ENCODE assay signal across 2 cellular contexts in the genomic region with DNA sequence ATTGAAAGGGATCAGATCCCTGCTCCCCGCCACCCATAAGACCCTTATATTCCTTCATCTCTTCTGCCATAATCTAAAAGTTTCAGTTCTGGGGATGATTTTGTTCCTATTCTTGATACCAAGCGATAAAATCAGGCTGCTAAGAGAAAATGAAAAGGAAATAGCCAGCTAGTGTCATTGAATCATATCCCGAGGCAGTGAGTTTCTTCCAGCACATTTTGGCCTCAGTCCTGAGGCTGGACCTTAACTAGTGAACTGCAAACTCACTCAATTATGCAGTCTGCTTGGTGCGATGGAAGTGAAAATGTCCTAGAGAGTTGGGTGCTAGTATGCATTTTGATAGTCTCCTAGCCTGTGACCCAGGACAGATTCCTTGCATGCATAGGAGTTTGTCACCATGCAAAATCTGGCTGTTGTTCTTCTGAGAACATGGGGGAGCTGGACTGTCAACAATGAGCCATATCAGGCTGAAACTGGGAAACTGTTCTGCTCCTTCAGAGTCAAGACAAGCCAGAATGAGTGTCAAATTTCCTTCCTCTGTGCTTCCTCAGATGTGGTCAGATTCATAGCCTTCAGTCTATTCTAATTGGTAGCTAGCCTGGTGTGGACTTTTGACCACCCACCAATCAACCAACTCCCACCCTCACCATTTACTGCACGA.
TF ChIP-seq lines count a peak whose summit lies in the region.

No MANE protein-coding gene starts in this region.

TF ChIP-seq in GM23338, 12 proteins besides CTCF, POLR2A, EP300 and RAD21 (continued from another document):
- TF ChIP-seq, protein P1, sequence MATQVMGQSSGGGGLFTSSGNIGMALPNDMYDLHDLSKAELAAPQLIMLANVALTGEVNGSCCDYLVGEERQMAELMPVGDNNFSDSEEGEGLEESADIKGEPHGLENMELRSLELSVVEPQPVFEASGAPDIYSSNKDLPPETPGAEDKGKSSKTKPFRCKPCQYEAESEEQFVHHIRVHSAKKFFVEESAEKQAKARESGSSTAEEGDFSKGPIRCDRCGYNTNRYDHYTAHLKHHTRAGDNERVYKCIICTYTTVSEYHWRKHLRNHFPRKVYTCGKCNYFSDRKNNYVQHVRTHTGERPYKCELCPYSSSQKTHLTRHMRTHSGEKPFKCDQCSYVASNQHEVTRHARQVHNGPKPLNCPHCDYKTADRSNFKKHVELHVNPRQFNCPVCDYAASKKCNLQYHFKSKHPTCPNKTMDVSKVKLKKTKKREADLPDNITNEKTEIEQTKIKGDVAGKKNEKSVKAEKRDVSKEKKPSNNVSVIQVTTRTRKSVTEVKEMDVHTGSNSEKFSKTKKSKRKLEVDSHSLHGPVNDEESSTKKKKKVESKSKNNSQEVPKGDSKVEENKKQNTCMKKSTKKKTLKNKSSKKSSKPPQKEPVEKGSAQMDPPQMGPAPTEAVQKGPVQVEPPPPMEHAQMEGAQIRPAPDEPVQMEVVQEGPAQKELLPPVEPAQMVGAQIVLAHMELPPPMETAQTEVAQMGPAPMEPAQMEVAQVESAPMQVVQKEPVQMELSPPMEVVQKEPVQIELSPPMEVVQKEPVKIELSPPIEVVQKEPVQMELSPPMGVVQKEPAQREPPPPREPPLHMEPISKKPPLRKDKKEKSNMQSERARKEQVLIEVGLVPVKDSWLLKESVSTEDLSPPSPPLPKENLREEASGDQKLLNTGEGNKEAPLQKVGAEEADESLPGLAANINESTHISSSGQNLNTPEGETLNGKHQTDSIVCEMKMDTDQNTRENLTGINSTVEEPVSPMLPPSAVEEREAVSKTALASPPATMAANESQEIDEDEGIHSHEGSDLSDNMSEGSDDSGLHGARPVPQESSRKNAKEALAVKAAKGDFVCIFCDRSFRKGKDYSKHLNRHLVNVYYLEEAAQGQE (IDR thresholded peaks at IDR 0.05; ENCODE audit: unreplicated experiment): no peak
- TF ChIP-seq ZNF114 (CRISPR knock-in tag; IDR thresholded peaks at IDR 0.05) (no peak), EZH2 (IDR thresholded peaks at IDR 0.05; ENCODE audit: low read depth, unreplicated experiment) (no peak), NANOG (IDR thresholded peaks at IDR 0.05; ENCODE audit: borderline replicate concordance) (no peak), EZH2phosphoT487 (IDR thresholded peaks at IDR 0.05; ENCODE audit: unreplicated experiment) (no peak)
- TF ChIP-seq, protein P2, sequence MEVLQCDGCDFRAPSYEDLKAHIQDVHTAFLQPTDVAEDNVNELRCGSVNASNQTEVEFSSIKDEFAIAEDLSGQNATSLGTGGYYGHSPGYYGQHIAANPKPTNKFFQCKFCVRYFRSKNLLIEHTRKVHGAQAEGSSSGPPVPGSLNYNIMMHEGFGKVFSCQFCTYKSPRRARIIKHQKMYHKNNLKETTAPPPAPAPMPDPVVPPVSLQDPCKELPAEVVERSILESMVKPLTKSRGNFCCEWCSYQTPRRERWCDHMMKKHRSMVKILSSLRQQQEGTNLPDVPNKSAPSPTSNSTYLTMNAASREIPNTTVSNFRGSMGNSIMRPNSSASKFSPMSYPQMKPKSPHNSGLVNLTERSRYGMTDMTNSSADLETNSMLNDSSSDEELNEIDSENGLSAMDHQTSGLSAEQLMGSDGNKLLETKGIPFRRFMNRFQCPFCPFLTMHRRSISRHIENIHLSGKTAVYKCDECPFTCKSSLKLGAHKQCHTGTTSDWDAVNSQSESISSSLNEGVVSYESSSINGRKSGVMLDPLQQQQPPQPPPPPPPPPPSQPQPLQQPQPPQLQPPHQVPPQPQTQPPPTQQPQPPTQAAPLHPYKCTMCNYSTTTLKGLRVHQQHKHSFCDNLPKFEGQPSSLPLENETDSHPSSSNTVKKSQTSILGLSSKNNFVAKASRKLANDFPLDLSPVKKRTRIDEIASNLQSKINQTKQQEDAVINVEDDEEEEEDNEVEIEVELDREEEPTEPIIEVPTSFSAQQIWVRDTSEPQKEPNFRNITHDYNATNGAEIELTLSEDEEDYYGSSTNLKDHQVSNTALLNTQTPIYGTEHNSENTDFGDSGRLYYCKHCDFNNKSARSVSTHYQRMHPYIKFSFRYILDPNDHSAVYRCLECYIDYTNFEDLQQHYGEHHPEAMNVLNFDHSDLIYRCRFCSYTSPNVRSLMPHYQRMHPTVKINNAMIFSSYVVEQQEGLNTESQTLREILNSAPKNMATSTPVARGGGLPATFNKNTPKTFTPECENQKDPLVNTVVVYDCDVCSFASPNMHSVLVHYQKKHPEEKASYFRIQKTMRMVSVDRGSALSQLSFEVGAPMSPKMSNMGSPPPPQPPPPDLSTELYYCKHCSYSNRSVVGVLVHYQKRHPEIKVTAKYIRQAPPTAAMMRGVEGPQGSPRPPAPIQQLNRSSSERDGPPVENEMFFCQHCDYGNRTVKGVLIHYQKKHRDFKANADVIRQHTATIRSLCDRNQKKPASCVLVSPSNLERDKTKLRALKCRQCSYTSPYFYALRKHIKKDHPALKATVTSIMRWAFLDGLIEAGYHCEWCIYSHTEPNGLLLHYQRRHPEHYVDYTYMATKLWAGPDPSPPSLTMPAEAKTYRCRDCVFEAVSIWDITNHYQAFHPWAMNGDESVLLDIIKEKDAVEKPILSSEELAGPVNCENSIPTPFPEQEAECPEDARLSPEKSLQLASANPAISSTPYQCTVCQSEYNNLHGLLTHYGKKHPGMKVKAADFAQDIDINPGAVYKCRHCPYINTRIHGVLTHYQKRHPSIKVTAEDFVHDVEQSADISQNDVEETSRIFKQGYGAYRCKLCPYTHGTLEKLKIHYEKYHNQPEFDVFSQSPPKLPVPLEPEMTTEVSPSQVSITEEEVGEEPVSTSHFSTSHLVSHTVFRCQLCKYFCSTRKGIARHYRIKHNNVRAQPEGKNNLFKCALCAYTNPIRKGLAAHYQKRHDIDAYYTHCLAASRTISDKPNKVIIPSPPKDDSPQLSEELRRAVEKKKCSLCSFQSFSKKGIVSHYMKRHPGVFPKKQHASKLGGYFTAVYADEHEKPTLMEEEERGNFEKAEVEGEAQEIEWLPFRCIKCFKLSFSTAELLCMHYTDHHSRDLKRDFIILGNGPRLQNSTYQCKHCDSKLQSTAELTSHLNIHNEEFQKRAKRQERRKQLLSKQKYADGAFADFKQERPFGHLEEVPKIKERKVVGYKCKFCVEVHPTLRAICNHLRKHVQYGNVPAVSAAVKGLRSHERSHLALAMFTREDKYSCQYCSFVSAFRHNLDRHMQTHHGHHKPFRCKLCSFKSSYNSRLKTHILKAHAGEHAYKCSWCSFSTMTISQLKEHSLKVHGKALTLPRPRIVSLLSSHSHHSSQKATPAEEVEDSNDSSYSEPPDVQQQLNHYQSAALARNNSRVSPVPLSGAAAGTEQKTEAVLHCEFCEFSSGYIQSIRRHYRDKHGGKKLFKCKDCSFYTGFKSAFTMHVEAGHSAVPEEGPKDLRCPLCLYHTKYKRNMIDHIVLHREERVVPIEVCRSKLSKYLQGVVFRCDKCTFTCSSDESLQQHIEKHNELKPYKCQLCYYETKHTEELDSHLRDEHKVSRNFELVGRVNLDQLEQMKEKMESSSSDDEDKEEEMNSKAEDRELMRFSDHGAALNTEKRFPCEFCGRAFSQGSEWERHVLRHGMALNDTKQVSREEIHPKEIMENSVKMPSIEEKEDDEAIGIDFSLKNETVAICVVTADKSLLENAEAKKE (CRISPR knock-in tag; IDR thresholded peaks at IDR 0.05): no peak

TF ChIP-seq in SK-N-SH treated with all-trans-retinoic acid at 6 μM for 48 hours, 23 proteins besides CTCF, POLR2A, EP300 and RAD21 (continued from another document):
- TF ChIP-seq, protein P3, sequence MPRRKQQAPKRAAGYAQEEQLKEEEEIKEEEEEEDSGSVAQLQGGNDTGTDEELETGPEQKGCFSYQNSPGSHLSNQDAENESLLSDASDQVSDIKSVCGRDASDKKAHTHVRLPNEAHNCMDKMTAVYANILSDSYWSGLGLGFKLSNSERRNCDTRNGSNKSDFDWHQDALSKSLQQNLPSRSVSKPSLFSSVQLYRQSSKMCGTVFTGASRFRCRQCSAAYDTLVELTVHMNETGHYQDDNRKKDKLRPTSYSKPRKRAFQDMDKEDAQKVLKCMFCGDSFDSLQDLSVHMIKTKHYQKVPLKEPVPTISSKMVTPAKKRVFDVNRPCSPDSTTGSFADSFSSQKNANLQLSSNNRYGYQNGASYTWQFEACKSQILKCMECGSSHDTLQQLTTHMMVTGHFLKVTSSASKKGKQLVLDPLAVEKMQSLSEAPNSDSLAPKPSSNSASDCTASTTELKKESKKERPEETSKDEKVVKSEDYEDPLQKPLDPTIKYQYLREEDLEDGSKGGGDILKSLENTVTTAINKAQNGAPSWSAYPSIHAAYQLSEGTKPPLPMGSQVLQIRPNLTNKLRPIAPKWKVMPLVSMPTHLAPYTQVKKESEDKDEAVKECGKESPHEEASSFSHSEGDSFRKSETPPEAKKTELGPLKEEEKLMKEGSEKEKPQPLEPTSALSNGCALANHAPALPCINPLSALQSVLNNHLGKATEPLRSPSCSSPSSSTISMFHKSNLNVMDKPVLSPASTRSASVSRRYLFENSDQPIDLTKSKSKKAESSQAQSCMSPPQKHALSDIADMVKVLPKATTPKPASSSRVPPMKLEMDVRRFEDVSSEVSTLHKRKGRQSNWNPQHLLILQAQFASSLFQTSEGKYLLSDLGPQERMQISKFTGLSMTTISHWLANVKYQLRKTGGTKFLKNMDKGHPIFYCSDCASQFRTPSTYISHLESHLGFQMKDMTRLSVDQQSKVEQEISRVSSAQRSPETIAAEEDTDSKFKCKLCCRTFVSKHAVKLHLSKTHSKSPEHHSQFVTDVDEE (CRISPR knock-in tag; IDR thresholded peaks at IDR 0.05): no peak
- TF ChIP-seq, protein P4, sequence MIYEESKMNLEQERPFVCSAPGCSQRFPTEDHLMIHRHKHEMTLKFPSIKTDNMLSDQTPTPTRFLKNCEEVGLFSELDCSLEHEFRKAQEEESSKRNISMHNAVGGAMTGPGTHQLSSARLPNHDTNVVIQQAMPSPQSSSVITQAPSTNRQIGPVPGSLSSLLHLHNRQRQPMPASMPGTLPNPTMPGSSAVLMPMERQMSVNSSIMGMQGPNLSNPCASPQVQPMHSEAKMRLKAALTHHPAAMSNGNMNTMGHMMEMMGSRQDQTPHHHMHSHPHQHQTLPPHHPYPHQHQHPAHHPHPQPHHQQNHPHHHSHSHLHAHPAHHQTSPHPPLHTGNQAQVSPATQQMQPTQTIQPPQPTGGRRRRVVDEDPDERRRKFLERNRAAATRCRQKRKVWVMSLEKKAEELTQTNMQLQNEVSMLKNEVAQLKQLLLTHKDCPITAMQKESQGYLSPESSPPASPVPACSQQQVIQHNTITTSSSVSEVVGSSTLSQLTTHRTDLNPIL (CRISPR knock-in tag; IDR thresholded peaks at IDR 0.05; ENCODE audit: low read depth): no peak
- no peak for TF ChIP-seq ZNF70 (CRISPR knock-in tag; IDR thresholded peaks at IDR 0.05)
- no peak for TF ChIP-seq ZFP3 (CRISPR knock-in tag; IDR thresholded peaks at IDR 0.05)
- TF ChIP-seq ARNTL (CRISPR knock-in tag; IDR thresholded peaks at IDR 0.05; ENCODE audit: borderline replicate concordance, low read depth): no peak
- no peak for TF ChIP-seq ESRRG (CRISPR knock-in tag; IDR thresholded peaks at IDR 0.05)
- TF ChIP-seq TOX (CRISPR knock-in tag; IDR thresholded peaks at IDR 0.05; ENCODE audit: borderline replicate concordance): no peak
- no peak for TF ChIP-seq RARB (CRISPR knock-in tag; IDR thresholded peaks at IDR 0.05)
- TF ChIP-seq BACH2 (CRISPR knock-in tag; IDR thresholded peaks at IDR 0.05; ENCODE audit: borderline replicate concordance): no peak
- no peak for TF ChIP-seq ZNF8 (CRISPR knock-in tag; IDR thresholded peaks at IDR 0.05)
- no peak for TF ChIP-seq PPARA (CRISPR knock-in tag; IDR thresholded peaks at IDR 0.05; ENCODE audit: borderline replicate concordance)
- TF ChIP-seq, protein P5, sequence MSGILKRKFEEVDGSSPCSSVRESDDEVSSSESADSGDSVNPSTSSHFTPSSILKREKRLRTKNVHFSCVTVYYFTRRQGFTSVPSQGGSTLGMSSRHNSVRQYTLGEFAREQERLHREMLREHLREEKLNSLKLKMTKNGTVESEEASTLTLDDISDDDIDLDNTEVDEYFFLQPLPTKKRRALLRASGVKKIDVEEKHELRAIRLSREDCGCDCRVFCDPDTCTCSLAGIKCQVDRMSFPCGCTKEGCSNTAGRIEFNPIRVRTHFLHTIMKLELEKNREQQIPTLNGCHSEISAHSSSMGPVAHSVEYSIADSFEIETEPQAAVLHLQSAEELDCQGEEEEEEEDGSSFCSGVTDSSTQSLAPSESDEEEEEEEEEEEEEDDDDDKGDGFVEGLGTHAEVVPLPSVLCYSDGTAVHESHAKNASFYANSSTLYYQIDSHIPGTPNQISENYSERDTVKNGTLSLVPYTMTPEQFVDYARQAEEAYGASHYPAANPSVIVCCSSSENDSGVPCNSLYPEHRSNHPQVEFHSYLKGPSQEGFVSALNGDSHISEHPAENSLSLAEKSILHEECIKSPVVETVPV (CRISPR knock-in tag; IDR thresholded peaks at IDR 0.05): no peak
- TF ChIP-seq OSR1 (CRISPR knock-in tag; IDR thresholded peaks at IDR 0.05): no peak
- no peak for TF ChIP-seq ZFP30 (CRISPR knock-in tag; IDR thresholded peaks at IDR 0.05)
- TF ChIP-seq GLIS3 (CRISPR knock-in tag; IDR thresholded peaks at IDR 0.05): no peak
- TF ChIP-seq, protein P6, sequence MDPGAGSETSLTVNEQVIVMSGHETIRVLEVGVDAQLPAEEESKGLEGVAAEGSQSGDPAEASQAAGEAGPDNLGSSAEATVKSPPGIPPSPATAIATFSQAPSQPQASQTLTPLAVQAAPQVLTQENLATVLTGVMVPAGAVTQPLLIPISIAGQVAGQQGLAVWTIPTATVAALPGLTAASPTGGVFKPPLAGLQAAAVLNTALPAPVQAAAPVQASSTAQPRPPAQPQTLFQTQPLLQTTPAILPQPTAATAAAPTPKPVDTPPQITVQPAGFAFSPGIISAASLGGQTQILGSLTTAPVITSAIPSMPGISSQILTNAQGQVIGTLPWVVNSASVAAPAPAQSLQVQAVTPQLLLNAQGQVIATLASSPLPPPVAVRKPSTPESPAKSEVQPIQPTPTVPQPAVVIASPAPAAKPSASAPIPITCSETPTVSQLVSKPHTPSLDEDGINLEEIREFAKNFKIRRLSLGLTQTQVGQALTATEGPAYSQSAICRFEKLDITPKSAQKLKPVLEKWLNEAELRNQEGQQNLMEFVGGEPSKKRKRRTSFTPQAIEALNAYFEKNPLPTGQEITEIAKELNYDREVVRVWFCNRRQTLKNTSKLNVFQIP (CRISPR knock-in tag; IDR thresholded peaks at IDR 0.05; ENCODE audit: borderline replicate concordance, low read depth): no peak
- TF ChIP-seq, protein P7, sequence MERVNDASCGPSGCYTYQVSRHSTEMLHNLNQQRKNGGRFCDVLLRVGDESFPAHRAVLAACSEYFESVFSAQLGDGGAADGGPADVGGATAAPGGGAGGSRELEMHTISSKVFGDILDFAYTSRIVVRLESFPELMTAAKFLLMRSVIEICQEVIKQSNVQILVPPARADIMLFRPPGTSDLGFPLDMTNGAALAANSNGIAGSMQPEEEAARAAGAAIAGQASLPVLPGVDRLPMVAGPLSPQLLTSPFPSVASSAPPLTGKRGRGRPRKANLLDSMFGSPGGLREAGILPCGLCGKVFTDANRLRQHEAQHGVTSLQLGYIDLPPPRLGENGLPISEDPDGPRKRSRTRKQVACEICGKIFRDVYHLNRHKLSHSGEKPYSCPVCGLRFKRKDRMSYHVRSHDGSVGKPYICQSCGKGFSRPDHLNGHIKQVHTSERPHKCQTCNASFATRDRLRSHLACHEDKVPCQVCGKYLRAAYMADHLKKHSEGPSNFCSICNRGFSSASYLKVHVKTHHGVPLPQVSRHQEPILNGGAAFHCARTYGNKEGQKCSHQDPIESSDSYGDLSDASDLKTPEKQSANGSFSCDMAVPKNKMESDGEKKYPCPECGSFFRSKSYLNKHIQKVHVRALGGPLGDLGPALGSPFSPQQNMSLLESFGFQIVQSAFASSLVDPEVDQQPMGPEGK (CRISPR knock-in tag; IDR thresholded peaks at IDR 0.05; ENCODE audit: borderline replicate concordance): no peak
- TF ChIP-seq SNAI2 (CRISPR knock-in tag; IDR thresholded peaks at IDR 0.05): no peak
- TF ChIP-seq ZNF565 (CRISPR knock-in tag; conservative IDR thresholded peaks at IDR 0.05; ENCODE audit: low read depth): no peak
